Comparison of ENCODE assay signal across 22 cellular contexts in the genomic region with DNA sequence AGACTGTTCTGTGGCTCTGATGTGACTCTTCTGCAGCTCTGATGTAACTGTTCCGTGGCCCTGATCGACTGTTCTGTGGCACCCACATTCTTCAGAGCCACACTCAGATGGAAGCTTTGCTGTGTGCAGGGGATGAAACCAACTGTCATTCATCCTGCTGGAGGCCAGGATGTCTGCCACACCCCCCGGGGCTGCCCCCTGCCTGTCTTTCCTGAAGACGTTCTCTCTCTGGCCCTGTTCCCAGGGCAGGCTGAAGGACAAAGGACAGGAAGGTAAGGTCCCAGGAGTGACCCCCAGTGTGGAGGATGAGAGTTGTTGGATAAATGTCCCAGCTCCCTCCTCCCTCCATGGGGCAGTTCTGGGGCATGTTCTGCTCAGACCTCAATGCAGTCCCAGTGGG. TPM values are rescaled to one million over a fixed set of nuclear protein-coding genes. Genes with fewer than 3 reads are reported as not detected.
"Had no signal": no experiment of that assay in that cellular context is flagged by ENCODE, and none has a peak within 500 bp of the region (broad histone marks: within the 10 kb centered on the region; RNA-seq: fewer than 3 reads in every experiment).

No MANE protein-coding gene starts in this region.

- H3K4me3 ChIP-seq: adrenal gland, body of pancreas, gastroesophageal sphincter, pancreas, skin epidermis, thyroid gland, uterus had no signal

- H3K36me3 ChIP-seq: adrenal gland, gastroesophageal sphincter, pancreas, thyroid gland, uterus had no signal

- H3K9me3 Mint-ChIP-seq: activated B cell treated with CpG ODN at 0.5 μM for 24 hours; activated CD4-positive, alpha-beta T cell treated with anti-CD3 and anti-CD28 coated beads, Interleukin-2, amount 10 ng/mL, durations not matched to agents 7 days and 5 days; natural killer cell treated with Interleukin-12 subunit alpha and Interleukin-12 subunit beta and Interleukin-15 and Interleukin-18, amount 100 ng/mL, for 72 hours; stimulated activated effector memory CD8-positive, alpha-beta T cell treated with anti-CD3 and anti-CD28 coated beads, Interleukin-12 subunit alpha, Interleukin-12 subunit beta, amount 100 ng/mL, for 72 hours; T-helper 1 cell treated with Interleukin-12 subunit alpha and Interleukin-12 subunit beta and Interleukin-4 antibody, amounts not matched to agents 30 μg/mL and 1 μg/mL, for 36 hours had no signal

- H3K27ac ChIP-seq: body of pancreas, gastroesophageal sphincter, pancreas, thyroid gland, uterus had no signal

- H3K27me3 ChIP-seq: adrenal gland, body of pancreas, gastroesophageal sphincter, pancreas, thyroid gland, uterus had no signal

- DNase-seq: activated B cell treated with CpG ODN at 0.5 μM for 24 hours; activated CD4-positive, alpha-beta T cell treated with anti-CD3 and anti-CD28 coated beads, Interleukin-2, amount 10 ng/mL, durations not matched to agents 7 days and 5 days; activated CD8-positive, alpha-beta memory T cell treated with anti-CD3 and anti-CD28 coated beads for 24 hours; activated naive CD4-positive, alpha-beta T cell treated with anti-CD3 and anti-CD28 coated beads, Interleukin-2, amount 50 U/mL, for 16 hours; adrenal gland; body of pancreas; central memory CD4-positive, alpha-beta T cell; cortex of kidney; effector CD8-positive, alpha-beta T cell; hippocampal formation; left cardiac atrium; thyroid gland; uterus had no signal

- ATAC-seq: body of pancreas; gastroesophageal sphincter; left cardiac atrium; natural killer cell treated with Interleukin-12 subunit alpha and Interleukin-12 subunit beta and Interleukin-15 and Interleukin-18, amount 100 ng/mL, for 72 hours; pancreas; stimulated activated effector memory CD8-positive, alpha-beta T cell treated with anti-CD3 and anti-CD28 coated beads, Interleukin-12 subunit alpha, Interleukin-12 subunit beta, amount 100 ng/mL, for 72 hours had no signal

- H3K4me3 Mint-ChIP-seq: activated B cell treated with CpG ODN at 0.5 μM for 24 hours; activated CD4-positive, alpha-beta T cell treated with anti-CD3 and anti-CD28 coated beads, Interleukin-2, amount 10 ng/mL, durations not matched to agents 7 days and 5 days; natural killer cell treated with Interleukin-12 subunit alpha and Interleukin-12 subunit beta and Interleukin-15 and Interleukin-18, amount 100 ng/mL, for 72 hours; stimulated activated effector memory CD8-positive, alpha-beta T cell treated with anti-CD3 and anti-CD28 coated beads, Interleukin-12 subunit alpha, Interleukin-12 subunit beta, amount 100 ng/mL, for 72 hours; T-helper 1 cell treated with Interleukin-12 subunit alpha and Interleukin-12 subunit beta and Interleukin-4 antibody, amounts not matched to agents 30 μg/mL and 1 μg/mL, for 36 hours had no signal

- H3K36me3 Mint-ChIP-seq: natural killer cell treated with Interleukin-12 subunit alpha and Interleukin-12 subunit beta and Interleukin-15 and Interleukin-18, amount 100 ng/mL, for 72 hours; stimulated activated effector memory CD8-positive, alpha-beta T cell treated with anti-CD3 and anti-CD28 coated beads, Interleukin-12 subunit alpha, Interleukin-12 subunit beta, amount 100 ng/mL, for 72 hours had no signal

- H3K9me3 ChIP-seq: adrenal gland, body of pancreas, pancreas, thyroid gland, uterus had no signal

- H3K27ac Mint-ChIP-seq: activated B cell treated with CpG ODN at 0.5 μM for 24 hours; activated CD4-positive, alpha-beta T cell treated with anti-CD3 and anti-CD28 coated beads, Interleukin-2, amount 10 ng/mL, durations not matched to agents 7 days and 5 days; natural killer cell treated with Interleukin-12 subunit alpha and Interleukin-12 subunit beta and Interleukin-15 and Interleukin-18, amount 100 ng/mL, for 72 hours; stimulated activated effector memory CD8-positive, alpha-beta T cell treated with anti-CD3 and anti-CD28 coated beads, Interleukin-12 subunit alpha, Interleukin-12 subunit beta, amount 100 ng/mL, for 72 hours; T-helper 1 cell treated with Interleukin-12 subunit alpha and Interleukin-12 subunit beta and Interleukin-4 antibody, amounts not matched to agents 30 μg/mL and 1 μg/mL, for 36 hours had no signal

- H3K4me1 Mint-ChIP-seq: activated CD4-positive, alpha-beta T cell treated with anti-CD3 and anti-CD28 coated beads, Interleukin-2, amount 10 ng/mL, durations not matched to agents 7 days and 5 days had no signal

- H3K27me3 Mint-ChIP-seq: activated B cell treated with CpG ODN at 0.5 μM for 24 hours; activated CD4-positive, alpha-beta T cell treated with anti-CD3 and anti-CD28 coated beads, Interleukin-2, amount 10 ng/mL, durations not matched to agents 7 days and 5 days had no signal

RNA-seq across cellular contexts. Expression of a gene that starts 29.4 kb away (rescaled TPM):
- total RNA-seq: body of pancreas; fibroblast of lung; gastroesophageal sphincter; left cardiac atrium; lung microvascular endothelial cell; mucosa of gallbladder; natural killer cell treated with Interleukin-12 subunit alpha and Interleukin-12 subunit beta and Interleukin-15 and Interleukin-18, amount 100 ng/mL, for 72 hours; thyroid gland; uterus had no signal
